Comparison of ENCODE assay signal across 31 cellular contexts in genomic region chr13:22662771-22663170, GRCh38.
"Had no signal": no experiment of that assay in that cellular context is flagged by ENCODE, and none has a peak within 500 bp of the region (broad histone marks: within the 10 kb centered on the region; RNA-seq: fewer than 3 reads in every experiment).

No MANE protein-coding gene starts in this region.

- H3K27ac ChIP-seq: ascending aorta, cardiac muscle cell, KMS-11, Peyer's patch, RWPE1 had no signal

- H3K36me3 ChIP-seq: ascending aorta, cardiac muscle cell, Peyer's patch had no signal

- ATAC-seq: activated CD8-positive, alpha-beta T cell treated with anti-CD3 and anti-CD28 coated beads for 36 hours; activated T-cell treated with anti-CD3 and anti-CD28 coated beads, Interleukin-2, amount 50 U/mL, for 72 hours; activated T-helper 17 cell treated with anti-CD3 and anti-CD28 coated beads, Interleukin-2, amount 50 U/mL, for 72 hours; PC-3; Right ventricle myocardium inferior; SK-N-SH treated with all-trans-retinoic acid at 6 μM for 48 hours had no signal

- H3K27me3 ChIP-seq: ascending aorta, cardiac muscle cell, Peyer's patch had no signal

- H3K9ac ChIP-seq: KMS-11 had no signal

- H3K9me3 ChIP-seq: ascending aorta, Peyer's patch had no signal

- H3K4me2 ChIP-seq: KMS-11 had no signal

- H3K4me1 ChIP-seq: ascending aorta, Peyer's patch had no signal

- H3K4me3 ChIP-seq: ascending aorta, cardiac muscle cell, Peyer's patch had no signal

- DNase-seq: activated CD4-positive, alpha-beta T cell treated with anti-CD3 and anti-CD28 coated beads, Interleukin-2, amount 10 ng/mL, durations not matched to agents 24 days and 14 days; activated CD4-positive, alpha-beta T cell treated with anti-CD3 and anti-CD28 coated beads, Interleukin-2, amount 50 U/mL, for 4 hours; activated CD8-positive, alpha-beta T cell treated with anti-CD3 and anti-CD28 coated beads for 36 hours; activated effector memory CD4-positive, alpha-beta T cell treated with anti-CD3 and anti-CD28 coated beads, Interleukin-2, amount 50 U/mL, for 16 hours; activated naive CD4-positive, alpha-beta T cell; activated naive CD4-positive, alpha-beta T cell treated with anti-CD3 and anti-CD28 coated beads, Interleukin-2, amount 50 U/mL, for 16 hours; activated naive CD8-positive, alpha-beta T cell treated with anti-CD3 and anti-CD28 coated beads for 36 hours; activated T-cell treated with anti-CD3 and anti-CD28 coated beads, Interleukin-2, amount 50 U/mL, for 1 hour; activated T-cell treated with anti-CD3 and anti-CD28 coated beads, Interleukin-2, amount 50 U/mL, for 72 hours; amygdala; NCI-H1048; NCI-H146; NCI-H187; NCI-H2029 treated with DMSO at 0.1 percent for 48 hours; NCI-H2171 treated with DMSO at 0.1 percent for 48 hours; NCI-H2227 treated with DMSO at 0.1 percent for 48 hours; NCI-H446 treated with DMSO at 0.1 percent for 48 hours; NCI-H69; PC-3; Peyer's patch; SIG-M5; T-helper 1 cell; T-helper 2 cell; T-helper 9 cell had no signal
